Comparison of ENCODE assay signal across 1 cellular context in genomic region chr4:152626790-152627189, GRCh38.
A peak's percentile ranks its signal among the peaks of the same experiment; 100 is the strongest.
TF ChIP-seq lines count a peak whose summit lies in the region.

No MANE protein-coding gene starts in this region.

TF ChIP-seq in K562, 482 proteins besides CTCF, POLR2A, EP300 and RAD21:
- TF ChIP-seq, protein P1, sequence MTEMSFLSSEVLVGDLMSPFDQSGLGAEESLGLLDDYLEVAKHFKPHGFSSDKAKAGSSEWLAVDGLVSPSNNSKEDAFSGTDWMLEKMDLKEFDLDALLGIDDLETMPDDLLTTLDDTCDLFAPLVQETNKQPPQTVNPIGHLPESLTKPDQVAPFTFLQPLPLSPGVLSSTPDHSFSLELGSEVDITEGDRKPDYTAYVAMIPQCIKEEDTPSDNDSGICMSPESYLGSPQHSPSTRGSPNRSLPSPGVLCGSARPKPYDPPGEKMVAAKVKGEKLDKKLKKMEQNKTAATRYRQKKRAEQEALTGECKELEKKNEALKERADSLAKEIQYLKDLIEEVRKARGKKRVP (CRISPR knock-in tag; IDR thresholded peaks at IDR 0.05) = no peak
- TF ChIP-seq, protein P2, sequence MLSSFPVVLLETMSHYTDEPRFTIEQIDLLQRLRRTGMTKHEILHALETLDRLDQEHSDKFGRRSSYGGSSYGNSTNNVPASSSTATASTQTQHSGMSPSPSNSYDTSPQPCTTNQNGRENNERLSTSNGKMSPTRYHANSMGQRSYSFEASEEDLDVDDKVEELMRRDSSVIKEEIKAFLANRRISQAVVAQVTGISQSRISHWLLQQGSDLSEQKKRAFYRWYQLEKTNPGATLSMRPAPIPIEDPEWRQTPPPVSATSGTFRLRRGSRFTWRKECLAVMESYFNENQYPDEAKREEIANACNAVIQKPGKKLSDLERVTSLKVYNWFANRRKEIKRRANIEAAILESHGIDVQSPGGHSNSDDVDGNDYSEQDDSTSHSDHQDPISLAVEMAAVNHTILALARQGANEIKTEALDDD (IDR thresholded peaks at IDR 0.05) = peak; percentile 49; the same call in 1 of the 2 replicates
- no peak for TF ChIP-seq BCOR (IDR thresholded peaks at IDR 0.05)
- no peak for TF ChIP-seq TFAM (CRISPR knock-in tag; conservative IDR thresholded peaks at IDR 0.05)
- no peak for TF ChIP-seq CHD2 (IDR thresholded peaks at IDR 0.05; ENCODE audit: low read depth, low read length)
- no peak for TF ChIP-seq MYNN (IDR thresholded peaks at IDR 0.05)
- TF ChIP-seq MYNN (CRISPR knock-in tag; IDR thresholded peaks at IDR 0.05) = no peak
- TF ChIP-seq ZNF444 (CRISPR knock-in tag; IDR thresholded peaks at IDR 0.05) = no peak
- no peak for TF ChIP-seq ZNF224 (CRISPR knock-in tag; IDR thresholded peaks at IDR 0.05)
